ENCODE assay signal across 1 cellular context in the genomic region with DNA sequence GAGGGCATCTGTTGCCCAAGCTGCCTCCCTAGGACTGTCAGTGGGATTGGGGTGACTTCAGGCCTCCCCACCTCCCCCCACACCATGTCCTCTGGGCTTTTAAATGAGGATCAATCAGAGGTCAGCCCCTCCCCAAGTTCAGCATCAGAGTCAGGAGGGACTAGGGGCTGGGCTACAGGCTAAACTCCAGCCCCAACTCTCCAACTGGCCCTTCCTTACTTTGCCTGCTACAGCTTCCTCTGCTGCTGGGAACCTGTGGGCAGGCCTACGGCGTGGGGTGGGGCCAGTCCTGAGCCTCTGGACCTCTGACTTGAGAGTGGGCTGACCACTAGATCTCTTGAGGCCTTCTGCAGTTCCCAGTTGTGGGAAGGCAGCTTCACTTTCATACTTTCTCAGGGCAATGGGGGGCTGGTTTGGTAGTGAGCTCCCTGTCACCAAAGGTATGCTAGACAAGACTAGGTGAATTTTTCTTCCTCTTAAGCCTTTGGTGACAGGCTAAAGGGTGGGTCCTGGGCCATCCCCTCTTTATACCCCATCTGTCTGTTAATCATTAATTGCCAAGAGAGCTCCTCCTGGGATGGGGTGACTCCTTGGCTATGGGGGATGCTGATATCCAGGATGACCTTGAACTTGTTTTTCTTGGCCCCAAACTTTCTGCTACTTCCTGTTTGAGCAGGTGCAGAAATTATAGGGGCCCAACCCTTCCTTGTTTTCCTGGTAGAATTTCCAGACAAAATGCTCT.
TF ChIP-seq lines count a peak whose summit lies in the region.

No MANE protein-coding gene starts in this region.

TF ChIP-seq in H1, 55 proteins besides CTCF, POLR2A, EP300 and RAD21:
- no peak for TF ChIP-seq KDM5A (IDR thresholded peaks at IDR 0.05; ENCODE audit: low read length)
- 0 out of 2 replicates have a peak, but pooled peaks have one; percentile 45 for TF ChIP-seq KDM1A (IDR thresholded peaks at IDR 0.05; ENCODE audit: borderline replicate concordance, low read length)
- TF ChIP-seq ASH2L (IDR thresholded peaks at IDR 0.05; ENCODE audit: low read length) = no peak
- TF ChIP-seq CTBP2 (IDR thresholded peaks at IDR 0.05; ENCODE audit: borderline replicate concordance, insufficient read depth, insufficient read length, low read length) = no peak
- TF ChIP-seq TAF1 (IDR thresholded peaks at IDR 0.05; ENCODE audit: low read depth, low read length) = no peak
- no peak for TF ChIP-seq TAF7 (optimal IDR thresholded peaks at IDR 0.05; ENCODE audit: borderline replicate concordance, low read depth, low read length)
- no peak for TF ChIP-seq NRF1 (IDR thresholded peaks at IDR 0.05; ENCODE audit: low read depth, low read length)
- TF ChIP-seq CBX5 (IDR thresholded peaks at IDR 0.05; ENCODE audit: low read depth, low read length) = no peak
TF ChIP-seq in H1: peak in this region for 1.
